In the genomic region with DNA sequence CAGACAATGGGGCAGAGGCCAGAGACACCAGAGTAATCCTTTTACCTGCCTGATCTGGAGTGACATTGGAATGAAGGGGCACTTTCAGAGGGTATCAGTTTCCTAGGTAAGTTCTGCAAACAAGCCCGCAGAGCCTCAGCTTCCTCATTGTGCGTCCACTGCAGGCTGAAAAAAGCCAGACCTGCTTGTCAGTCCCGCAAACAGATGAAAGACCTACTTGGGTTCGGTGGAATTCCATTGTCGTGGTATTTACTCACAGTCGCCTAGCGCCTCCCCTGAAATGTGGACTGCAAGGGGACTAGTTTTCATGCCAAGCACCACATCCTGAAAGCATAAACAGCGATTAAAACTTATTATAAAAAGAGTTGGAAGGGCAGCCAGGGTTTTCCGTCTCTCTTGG, we compare ENCODE assay signal across 21 cellular contexts.
"Had no signal": no experiment of that assay in that cellular context is flagged by ENCODE, and none has a peak within 500 bp of the region (broad histone marks: within the 10 kb centered on the region; RNA-seq: fewer than 3 reads in every experiment).

No MANE protein-coding gene starts in this region.

- H3K27ac ChIP-seq: adrenal gland, ascending aorta, coronary artery, epithelial cell of prostate, heart left ventricle, upper lobe of right lung had no signal

- H3K4me1 ChIP-seq: adrenal gland, ascending aorta, heart left ventricle, upper lobe of right lung had no signal

- H3K36me3 Mint-ChIP-seq: activated naive CD8-positive, alpha-beta T cell; naive B cell; stimulated activated naive B cell treated with anti-CD40 and anti-IgM and Interleukin-4, amounts not matched to agents 10 μg/mL and 1 μg/mL and 100 μg/mL, for 72 hours had no signal

- H3K27me3 Mint-ChIP-seq: activated T-cell treated with anti-CD3 and anti-CD28 coated beads, Interleukin-2, amount 50 U/mL, for 24 hours; activated T-helper 17 cell treated with anti-CD3 and anti-CD28 coated beads, Interleukin-2, amount 50 U/mL, for 72 hours had no signal

- H3K4me3 Mint-ChIP-seq: activated naive CD8-positive, alpha-beta T cell; activated T-cell treated with anti-CD3 and anti-CD28 coated beads, Interleukin-2, amount 50 U/mL, for 24 hours; activated T-helper 17 cell treated with anti-CD3 and anti-CD28 coated beads, Interleukin-2, amount 50 U/mL, for 72 hours; immature natural killer cell; naive B cell; stimulated activated naive B cell treated with anti-CD40 and anti-IgM and Interleukin-4, amounts not matched to agents 10 μg/mL and 1 μg/mL and 100 μg/mL, for 72 hours had no signal

- H3K36me3 ChIP-seq: adrenal gland, ascending aorta, heart left ventricle, upper lobe of right lung had no signal

- DNase-seq: activated CD8-positive, alpha-beta memory T cell treated with anti-CD3 and anti-CD28 coated beads for 24 hours; activated CD8-positive, alpha-beta memory T cell treated with anti-CD3 and anti-CD28 coated beads, Interleukin-2, amount 50 U/mL, for 4 hours; activated naive CD4-positive, alpha-beta T cell; activated T-cell treated with anti-CD3 and anti-CD28 coated beads, Interleukin-2, amount 50 U/mL, for 24 hours; adrenal gland; cerebellar nuclear complex; heart left ventricle; immature natural killer cell; kidney glomerular epithelial cell; naive B cell; retina; stimulated activated CD4-positive, alpha-beta T cell treated with anti-CD3 and anti-CD28 coated beads, Interleukin-2, amount 100 ng/mL, for 48 hours; stimulated activated CD8-positive, alpha-beta memory T cell treated with anti-CD3 and anti-CD28 coated beads, Interleukin-4, amount 100 ng/mL, for 48 hours; stimulated activated naive B cell treated with anti-CD40 and anti-IgM and Interleukin-4, amounts not matched to agents 10 μg/mL and 1 μg/mL and 100 μg/mL, for 72 hours; T-helper 9 cell; upper lobe of right lung had no signal

- H3K4me3 ChIP-seq: adrenal gland, ascending aorta, coronary artery, heart left ventricle, upper lobe of right lung had no signal

- H3K9me3 ChIP-seq: adrenal gland, heart left ventricle, upper lobe of right lung had no signal

- H3K27me3 ChIP-seq: adrenal gland, ascending aorta had no signal

- H3K27ac Mint-ChIP-seq: activated naive CD8-positive, alpha-beta T cell; activated T-cell treated with anti-CD3 and anti-CD28 coated beads, Interleukin-2, amount 50 U/mL, for 24 hours; activated T-helper 17 cell treated with anti-CD3 and anti-CD28 coated beads, Interleukin-2, amount 50 U/mL, for 72 hours; immature natural killer cell; naive B cell; stimulated activated naive B cell treated with anti-CD40 and anti-IgM and Interleukin-4, amounts not matched to agents 10 μg/mL and 1 μg/mL and 100 μg/mL, for 72 hours had no signal

- H3K4me1 Mint-ChIP-seq: activated T-helper 17 cell treated with anti-CD3 and anti-CD28 coated beads, Interleukin-2, amount 50 U/mL, for 72 hours; immature natural killer cell; naive B cell; stimulated activated naive B cell treated with anti-CD40 and anti-IgM and Interleukin-4, amounts not matched to agents 10 μg/mL and 1 μg/mL and 100 μg/mL, for 72 hours had no signal

- ATAC-seq: activated T-helper 17 cell treated with anti-CD3 and anti-CD28 coated beads, Interleukin-2, amount 50 U/mL, for 72 hours; heart left ventricle; stimulated activated naive B cell treated with anti-CD40 and anti-IgM and Interleukin-4, amounts not matched to agents 10 μg/mL and 1 μg/mL and 100 μg/mL, for 72 hours; upper lobe of right lung had no signal
